In genomic region chr3:49689046-49689886, GRCh38 we compare ENCODE assay signal across 8 cellular contexts. TPM values are rescaled to one million over a fixed set of nuclear protein-coding genes. Genes with fewer than 3 reads are reported as not detected.
DNase-seq lines count a peak whose midpoint lies in the region; ATAC-seq and TF ChIP-seq lines count a peak whose summit lies in the region.

TSS of gene MST1 (minus strand) at chr3:49689474. CDS start at chr3:49688691, 783 bp downstream.
TSS of gene RNF123 (plus strand) at chr3:49689557. CDS start at chr3:49691166, 1,609 bp downstream.

- WGBS in mammary epithelial cell (ENCODE audit: low coverage, missing lambda C conversion rate) = 2% methylated on average over 10 of the region's 63 CpGs

- DNase-seq in mammary epithelial cell (peak; percentile 83), islet precursor cell (peak; percentile 96), NCI-H2171 (lab: John Stamatoyannopoulos, UW) (no peak), NCI-H774 (lab: John Stamatoyannopoulos, UW) (no peak)
- peak; percentile 94 for DNase-seq in stimulated activated CD4-positive, alpha-beta T cell treated with anti-CD3 and anti-CD28 coated beads, Interleukin-15, amount 100 ng/mL, for 24 hours

- peak within 1 kb of the TSS; percentile 95 for H3K4me3 Mint-ChIP-seq in T-helper 1 cell treated with Interleukin-12 subunit alpha and Interleukin-12 subunit beta and Interleukin-4 antibody, amounts not matched to agents 30 μg/mL and 1 μg/mL, for 36 hours

- peak within 1 kb of the TSS; percentile 81 for H3K4me2 ChIP-seq in mammary epithelial cell (ENCODE audit: insufficient read depth, low read depth, low read length)

- H3K4me1 Mint-ChIP-seq in T-helper 1 cell treated with Interleukin-12 subunit alpha and Interleukin-12 subunit beta and Interleukin-4 antibody, amounts not matched to agents 30 μg/mL and 1 μg/mL, for 36 hours (ENCODE audit: low read depth) = peaks cover 20% of the 10 kb centered on the region

- dilution Hi-C loops in mammary epithelial cell (cut with HindIII; ENCODE audit: low sequenced_read_pairs) = no loop called here

- peak within 1 kb of the TSS; percentile 88 for H2AFZ ChIP-seq in mammary epithelial cell (ENCODE audit: low read depth, low read length)

- TF ChIP-seq POLR2A in GM18505 (IDR thresholded peaks at IDR 0.05; ENCODE audit: borderline replicate concordance, extremely low read depth, insufficient read depth, insufficient read length) = peak; percentile 79

- peaks cover 2% of the 10 kb centered on the region for H3K36me3 Mint-ChIP-seq in T-helper 1 cell treated with Interleukin-12 subunit alpha and Interleukin-12 subunit beta and Interleukin-4 antibody, amounts not matched to agents 30 μg/mL and 1 μg/mL, for 36 hours (ENCODE audit: low read depth)

- peaks cover 18% of the 10 kb centered on the region for H3K4me1 ChIP-seq in mammary epithelial cell (ENCODE audit: insufficient read depth, low read length)

- intact Hi-C loops in mammary epithelial cell (cut with micrococcal nuclease) = no loop called here

- no TSS peak for BruUV-seq in mammary epithelial cell (replicated peaks; lab: Mats Ljungman, UMichigan)

- peak within 1 kb of the TSS; percentile 76 to 99 (median 94) for H3K4me3 ChIP-seq in mammary epithelial cell (replicated peaks in 1 of 3; ENCODE audit: insufficient read depth in 1 of 3, low read depth in 2 of 3, low read length in 3 of 3)

- H3K9me3 Mint-ChIP-seq in T-helper 1 cell treated with Interleukin-12 subunit alpha and Interleukin-12 subunit beta and Interleukin-4 antibody, amounts not matched to agents 30 μg/mL and 1 μg/mL, for 36 hours = no peaks in the 10 kb centered on the region

- H3K27ac ChIP-seq in mammary epithelial cell (ENCODE audit: insufficient read depth, low read depth, low read length) = peak within 1 kb of the TSS; percentile 36

- H3K36me3 ChIP-seq in mammary epithelial cell (ENCODE audit: insufficient read depth, low read length) = no peaks in the 10 kb centered on the region

- CTCF ChIA-PET in mammary epithelial cell (lab: Charles Lee; ENCODE audit: low non-redundant PET) = interaction anchor here (0.5 kb wide), 1 partner anchor 344 kb away, joined by 3 read pairs; no protein-coding TSS in a partner anchor

- no peaks in the 10 kb centered on the region for H3K27me3 Mint-ChIP-seq in T-helper 1 cell treated with Interleukin-12 subunit alpha and Interleukin-12 subunit beta and Interleukin-4 antibody, amounts not matched to agents 30 μg/mL and 1 μg/mL, for 36 hours (ENCODE audit: low read depth)

- H4K20me1 ChIP-seq in mammary epithelial cell (ENCODE audit: insufficient read depth, low read length) = no peaks in the 10 kb centered on the region

- in situ Hi-C loops in mammary epithelial cell (cut with MboI; ENCODE audit: low sequenced_read_pairs in 2 of 2) = no loop called here

- H3K79me2 ChIP-seq in mammary epithelial cell (ENCODE audit: insufficient read depth, low read length) = peaks cover 24% of the 10 kb centered on the region

- no peaks in the 10 kb centered on the region for H3K9me3 ChIP-seq in mammary epithelial cell (replicated peaks; ENCODE audit: insufficient read depth, low read length)

- H3K27ac Mint-ChIP-seq in T-helper 1 cell treated with Interleukin-12 subunit alpha and Interleukin-12 subunit beta and Interleukin-4 antibody, amounts not matched to agents 30 μg/mL and 1 μg/mL, for 36 hours = peak within 1 kb of the TSS; percentile 82

- no peaks in the 10 kb centered on the region for H3K27me3 ChIP-seq in mammary epithelial cell (ENCODE audit: insufficient read depth, low read length)

- peak in 1 of 2 donors; percentile 43 for TF ChIP-seq CTCF in mammary epithelial cell (conservative IDR thresholded peaks at IDR 0.05 in 1 of 2, IDR thresholded peaks at IDR 0.05 in 1 of 2; ENCODE audit: extremely low read depth in 1 of 2, insufficient read depth in 1 of 2, low read depth in 1 of 2, low read length in 2 of 2)

- peak within 1 kb of the TSS; percentile 70 for H3K9ac ChIP-seq in mammary epithelial cell (ENCODE audit: insufficient read depth, low read length)

- ATAC-seq in GM18505 (IDR thresholded peaks at IDR 0.05; ENCODE audit: unreplicated experiment) (peak; percentile 65), HG03045 (IDR thresholded peaks at IDR 0.05; ENCODE audit: unreplicated experiment) (peak; percentile 71)

RNA-seq across cellular contexts. Expression of gene MST1, which starts in this region (rescaled TPM):
- total RNA-seq in mammary epithelial cell = 10 to 100 TPM in 1 of 2 donors, 1 to 10 TPM in 1; 8.3 to 13.6 TPM
- polyA plus RNA-seq in mammary epithelial cell = 5.5 TPM
- polyA minus RNA-seq in mammary epithelial cell = not detected

RNA-seq across cellular contexts. Expression of gene RNF123, which starts in this region (rescaled TPM):
- total RNA-seq in mammary epithelial cell = 10 to 100 TPM; 27.7 to 41.5 TPM
- polyA plus RNA-seq in mammary epithelial cell = 34.0 TPM
- 54.0 TPM for polyA minus RNA-seq in mammary epithelial cell

Comparison
In these comparisons a context has a peak if more than half of its experiments do, and no peak if none do; other contexts are left out.
1. DNase-seq: peak in mammary epithelial cell (single experiment), islet precursor cell (single experiment) and stimulated activated CD4-positive, alpha-beta T cell treated with anti-CD3 and anti-CD28 coated beads, Interleukin-15, amount 100 ng/mL, for 24 hours (single experiment); none in NCI-H2171 (single experiment) and NCI-H774 (single experiment).